ENCODE assay signal across 23 cellular contexts in the genomic region with DNA sequence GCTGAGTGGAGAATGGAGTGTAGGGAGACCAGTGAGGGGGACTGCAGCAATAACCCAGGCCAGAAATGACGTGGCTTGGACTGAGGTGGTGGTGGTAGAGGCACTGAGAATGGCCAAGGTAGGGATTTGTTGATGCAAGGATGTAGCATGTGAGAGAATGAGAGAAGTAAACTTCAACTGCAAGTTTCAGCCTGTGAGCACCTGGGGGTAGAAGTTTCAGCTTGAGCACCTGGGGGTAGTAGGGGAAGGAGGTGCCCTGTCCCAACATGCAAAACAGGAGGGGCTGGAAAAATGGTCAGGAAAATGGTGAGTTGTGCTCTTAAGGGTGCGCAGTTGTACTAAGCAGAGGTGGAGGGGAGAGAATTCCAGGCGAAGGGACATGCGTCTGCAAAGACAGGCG. TPM values are rescaled to one million over a fixed set of nuclear protein-coding genes. Genes with fewer than 3 reads are reported as not detected.
DNase-seq lines count a peak whose midpoint lies in the region; ATAC-seq and TF ChIP-seq lines count a peak whose summit lies in the region.
"Had no signal": no experiment of that assay in that cellular context is flagged by ENCODE, and none has a peak within 500 bp of the region (broad histone marks: within the 10 kb centered on the region; RNA-seq: fewer than 3 reads in every experiment).

No MANE protein-coding gene starts in this region.

- POLR2A ChIA-PET in RWPE1 (lab: Yijun Ruan, JAX; ENCODE audit: low non-redundant PET): no interaction called here

- H3K27me3 ChIP-seq in MM.1S (replicated peaks; ENCODE audit: insufficient read depth, low read length): no peaks in the 10 kb centered on the region
- H3K27me3 ChIP-seq in gastroesophageal sphincter: no peaks in the 10 kb centered on the region
- no peaks in the 10 kb centered on the region for H3K27me3 ChIP-seq in hepatocyte
- H3K27me3 ChIP-seq in brain microvascular endothelial cell (replicated peaks): no peaks in the 10 kb centered on the region
- H3K27me3 ChIP-seq: BE2C; BLaER1 treated with 17β-estradiol and CSF1 and Interleukin-3, amounts not matched to agents 10 nM and 100 nM had no signal

- H3K4me1 ChIP-seq in MM.1S (ENCODE audit: low read length) (peaks cover 9% of the 10 kb centered on the region), gastroesophageal sphincter (peaks cover 0 to 29% (median 10%) of the 10 kb centered on the region in 3 donors), hepatocyte (ENCODE audit: insufficient read depth) (no peaks in the 10 kb centered on the region)
- H3K4me1 ChIP-seq: A549, BE2C had no signal

- no peak for TF ChIP-seq CTCF in MM.1S (IDR thresholded peaks at IDR 0.05; ENCODE audit: low read length)
- TF ChIP-seq CTCF in RWPE1 (conservative IDR thresholded peaks at IDR 0.05; ENCODE audit: low read depth): no peak
- no peak for TF ChIP-seq CTCF in epithelial cell of esophagus (IDR thresholded peaks at IDR 0.05; ENCODE audit: insufficient read depth, low read depth, low read length, missing control alignments)
- no peak for TF ChIP-seq CTCF in gastroesophageal sphincter (IDR thresholded peaks at IDR 0.05)
- TF ChIP-seq CTCF in hepatocyte (IDR thresholded peaks at IDR 0.05; ENCODE audit: poor library complexity): no peak
- no peak for TF ChIP-seq CTCF in brain microvascular endothelial cell (IDR thresholded peaks at IDR 0.05; ENCODE audit: low read depth, low read length, missing control alignments)

- TF ChIP-seq POLR2A in gastroesophageal sphincter (IDR thresholded peaks at IDR 0.05): no peak

- no peaks in the 10 kb centered on the region for H3F3A ChIP-seq in MM.1S (ENCODE audit: insufficient read depth, low read length)

- H3K79me2 ChIP-seq in MM.1S (ENCODE audit: low read length) (no peaks in the 10 kb centered on the region), hepatocyte (no peaks in the 10 kb centered on the region)

- H3K36me3 ChIP-seq in MM.1S (replicated peaks; ENCODE audit: insufficient read depth, low read length): no peaks in the 10 kb centered on the region
- H3K36me3 ChIP-seq in gastroesophageal sphincter: no peaks in the 10 kb centered on the region
- H3K36me3 ChIP-seq in hepatocyte (replicated peaks; ENCODE audit: insufficient read depth, low read depth): no peaks in the 10 kb centered on the region
- no peaks in the 10 kb centered on the region for H3K36me3 ChIP-seq in brain microvascular endothelial cell (replicated peaks)
- H3K36me3 ChIP-seq: BE2C; BLaER1 treated with 17β-estradiol and CSF1 and Interleukin-3, amounts not matched to agents 10 nM and 100 nM had no signal

- H3K9me3 ChIP-seq in MM.1S (replicated peaks; ENCODE audit: insufficient read depth, low read length): no peaks in the 10 kb centered on the region
- H3K9me3 ChIP-seq in gastroesophageal sphincter: no peaks in the 10 kb centered on the region
- no peaks in the 10 kb centered on the region for H3K9me3 ChIP-seq in hepatocyte (ENCODE audit: low read depth)
- H3K9me3 ChIP-seq: A549, BE2C had no signal

- H2AFZ ChIP-seq in MM.1S (ENCODE audit: low read length): peak overlapping the region; percentile 17; the same call in 1 of the 2 replicates
- no peak overlapping the region for H2AFZ ChIP-seq in hepatocyte
- H2AFZ ChIP-seq: GM23338 had no signal

- no peak overlapping the region for H3K9ac ChIP-seq in MM.1S (ENCODE audit: low read length)
- H3K9ac ChIP-seq: BLaER1 treated with 17β-estradiol and CSF1 and Interleukin-3, amounts not matched to agents 10 nM and 100 nM had no signal

- 59 to 89% methylated on average over 2 to 5 of the region's 5 CpGs for WGBS in gastroesophageal sphincter (ENCODE audit: low coverage in 1 of 2), 2 donors
- WGBS in hepatocyte (ENCODE audit: low lambda C conversion rate, missing lambda C conversion rate): 94% methylated on average over 5 of the region's 5 CpGs

- H3K27ac ChIP-seq in MM.1S (ENCODE audit: low read length) (no peak overlapping the region), RWPE1 (peak overlapping the region; percentile 11; the same call in 1 of the 2 replicates), gastroesophageal sphincter (peak overlapping the region in 3 of 4 donors; percentile 14 to 74 (median 24)), hepatocyte (no peak overlapping the region), brain microvascular endothelial cell (no peak overlapping the region)
- H3K27ac ChIP-seq: A549; BLaER1 treated with 17β-estradiol and CSF1 and Interleukin-3, amounts not matched to agents 10 nM and 100 nM had no signal

- no peak for ATAC-seq in gastroesophageal sphincter
- ATAC-seq: A549, GM12878, GM23338, HCT116 had no signal

- no peak overlapping the region for H3K4me3 ChIP-seq in MM.1S (ENCODE audit: low read length)
- no peak overlapping the region for H3K4me3 ChIP-seq in epithelial cell of esophagus (ENCODE audit: low read length)
- H3K4me3 ChIP-seq in gastroesophageal sphincter: no peak overlapping the region
- H3K4me3 ChIP-seq in hepatocyte: no peak overlapping the region
- H3K4me3 ChIP-seq in brain microvascular endothelial cell (ENCODE audit: low read depth, low read length): no peak overlapping the region
- H3K4me3 ChIP-seq: A549; BLaER1 treated with 17β-estradiol and CSF1 and Interleukin-3, amounts not matched to agents 10 nM and 100 nM; GM12878; GM23338 had no signal

- H3K9me2 ChIP-seq in MM.1S (replicated peaks; ENCODE audit: insufficient read depth, low read length): no peaks in the 10 kb centered on the region
- no peaks in the 10 kb centered on the region for H3K9me2 ChIP-seq in hepatocyte (replicated peaks; ENCODE audit: insufficient read depth)

- TF ChIP-seq EP300 in gastroesophageal sphincter (IDR thresholded peaks at IDR 0.05): no peak

- H3K4me2 ChIP-seq in MM.1S (ENCODE audit: low read depth, low read length) (no peak overlapping the region), hepatocyte (no peak overlapping the region)
- H3K4me2 ChIP-seq: A549; BLaER1 treated with 17β-estradiol and CSF1 and Interleukin-3, amounts not matched to agents 10 nM and 100 nM; GM23338 had no signal

- H4K20me1 ChIP-seq in MM.1S (ENCODE audit: insufficient read depth, low read length): no peaks in the 10 kb centered on the region
- H4K20me1 ChIP-seq in hepatocyte (ENCODE audit: insufficient read depth, poor library complexity, severe bottlenecking): no peaks in the 10 kb centered on the region
- H4K20me1 ChIP-seq: BLaER1 treated with 17β-estradiol and CSF1 and Interleukin-3, amounts not matched to agents 10 nM and 100 nM had no signal

- CTCF ChIA-PET in RWPE1 (lab: Yijun Ruan, JAX): no interaction called here

- in situ Hi-C loops in brain microvascular endothelial cell (cut with HindIII; ENCODE audit: low pct_ligation_motif_present, low sequenced_read_pairs): no loop called here

- DNase-seq in MM.1S (peak; percentile 6), RWPE1 (ENCODE audit: low spot score) (no peak), epithelial cell of esophagus (ENCODE audit: low read depth) (peak; percentile 68), hepatocyte (ENCODE audit: low spot score) (no peak), brain microvascular endothelial cell (no peak), NOMO-1 treated with dmso at 0.1 percent for 144 hours (lab: John Stamatoyannopoulos, UW; ENCODE audit: unreplicated experiment) (no peak)
- DNase-seq: 8988T; ACHN; AML-193; BE2C; CD4-positive, alpha-beta T cell; CD8-positive, alpha-beta memory T cell; DMS 273 treated with DMSO at 0.1 percent for 48 hours; DMS79; EL; GDM1; H9 had no signal

RNA-seq across cellular contexts. Expression of a gene that starts 31.0 kb away (rescaled TPM):
- total RNA-seq in gastroesophageal sphincter: 10 to 100 TPM; 15.0 to 35.2 (median 23.6) TPM
- total RNA-seq in hepatocyte: 1.1 and 3.3 TPM in 2 replicates
- 0.92 and 2.4 TPM in 2 replicates for polyA plus RNA-seq in hepatocyte
- total RNA-seq: GM23338 had no signal

Comparison
In these comparisons a context has a peak if more than half of its experiments do, and no peak if none do; other contexts are left out.
1. DNase-seq: peak in MM.1S (single experiment) and epithelial cell of esophagus (single experiment); none in RWPE1 (single experiment), hepatocyte (single experiment), brain microvascular endothelial cell (single experiment) and NOMO-1 treated with dmso at 0.1 percent for 144 hours (single experiment).
2. H3K27ac ChIP-seq: peak in RWPE1 (single experiment) and gastroesophageal sphincter (3 of 4); none in MM.1S (single experiment), hepatocyte (single experiment) and brain microvascular endothelial cell (single experiment).